ENCODE assay signal across 8 cellular contexts in genomic region chr12:6199531-6200265, GRCh38. TPM values are rescaled to one million over a fixed set of nuclear protein-coding genes. Genes with fewer than 3 reads are reported as not detected.
DNase-seq lines count a peak whose midpoint lies in the region; ATAC-seq and TF ChIP-seq lines count a peak whose summit lies in the region.

No MANE protein-coding gene starts in this region.

- intact Hi-C loops in CD14-positive monocyte (cut with micrococcal nuclease) = loop anchor here in 1 of 2 donors (10.0 kb wide), 1 partner anchor 125 kb away; no protein-coding TSS in a partner anchor
- intact Hi-C loops in aorta (cut with DNase I) = loop anchor here (1.0 to 5.0 kb wide), 5 partner anchors 25 to 137 kb away; no protein-coding TSS in a partner anchor

- H3K27ac Mint-ChIP-seq in CD14-positive monocyte = peak overlapping the region in 6 of 7 donors; percentile 65 to 90 (median 80)

- TF ChIP-seq CTCF in CD14-positive monocyte (IDR thresholded peaks at IDR 0.05) (no peak), choroid plexus epithelial cell (conservative IDR thresholded peaks at IDR 0.05; ENCODE audit: low read depth, low read length) (no peak)

- H3K4me1 ChIP-seq in mesendoderm (ENCODE audit: control insufficient read depth, low read depth, low read length) (peaks cover 6% of the 10 kb centered on the region), aorta (ENCODE audit: control insufficient read depth in 1 of 2, insufficient read depth in 2 of 2, low read length in 2 of 2) (peaks cover 0 to 2% of the 10 kb centered on the region in 2 donors)

- H3K18ac ChIP-seq in mesendoderm (ENCODE audit: low read length) = peak overlapping the region; percentile 29

- H4K5ac ChIP-seq in mesendoderm (ENCODE audit: low read length) = no peak overlapping the region

- H3K4me1 Mint-ChIP-seq in CD14-positive monocyte = peaks cover 50% of the 10 kb centered on the region

- peak overlapping the region; percentile 83 for H3K4ac ChIP-seq in mesendoderm (ENCODE audit: low read depth, low read length)

- H3K4me3 Mint-ChIP-seq in CD14-positive monocyte = peak overlapping the region; percentile 72 to 86

- H3K23ac ChIP-seq in mesendoderm (ENCODE audit: low read length) = no peak overlapping the region

- H3K36me3 ChIP-seq in mesendoderm (ENCODE audit: control insufficient read depth, insufficient read depth, low read length) = no peaks in the 10 kb centered on the region
- H3K36me3 ChIP-seq in aorta (ENCODE audit: control insufficient read depth in 1 of 2, insufficient read depth in 2 of 2, low read length in 1 of 2) = no peaks in the 10 kb centered on the region

- peak; percentile 4 for ATAC-seq in aorta (ENCODE audit: low FRiP score)

- peak overlapping the region; percentile 79 for H3K9ac ChIP-seq in mesendoderm (ENCODE audit: low read length)

- H3K36me3 Mint-ChIP-seq in CD14-positive monocyte = peaks cover 0 to 33% of the 10 kb centered on the region in 2 donors

- peak overlapping the region; percentile 86 for H3K27ac ChIP-seq in mesendoderm (ENCODE audit: low read depth, low read length)
- peak overlapping the region; percentile 31 to 91 for H3K27ac ChIP-seq in aorta (ENCODE audit: low read depth in 1 of 2, low read length in 2 of 2)

- H2BK120ac ChIP-seq in mesendoderm (ENCODE audit: low read depth, low read length) = peak overlapping the region; percentile 33

- H3K27me3 ChIP-seq in mesendoderm (ENCODE audit: insufficient read depth, low read length, poor library complexity) (no peaks in the 10 kb centered on the region), aorta (ENCODE audit: control insufficient read depth in 1 of 2, insufficient read depth in 2 of 2, low read length in 1 of 2) (no peaks in the 10 kb centered on the region)

- peak overlapping the region; percentile 40 for H2BK5ac ChIP-seq in mesendoderm (ENCODE audit: low read length)

- no CpG with 5 or more reads among the region's 44 CpGs for WGBS in mesendoderm (ENCODE audit: extremely low coverage, insufficient coverage, low lambda C conversion rate)
- WGBS in aorta, 2 donors = 1 to 2% methylated on average over 32 to 44 of the region's 44 CpGs

- peaks cover 0 to 11% (median 4%) of the 10 kb centered on the region in 7 donors for H3K9me3 Mint-ChIP-seq in CD14-positive monocyte

- peak overlapping the region; percentile 65 for H3K4me3 ChIP-seq in choroid plexus epithelial cell (ENCODE audit: low read depth, low read length)
- peak overlapping the region; percentile 37 for H3K4me3 ChIP-seq in mesendoderm (ENCODE audit: low read length)
- peak overlapping the region; percentile 21 to 38 for H3K4me3 ChIP-seq in aorta (ENCODE audit: low read length in 2 of 2)

- no peak for DNase-seq in CD14-positive monocyte (ENCODE audit: low spot score)
- peak; percentile 99 for DNase-seq in NCI-H2171 treated with DMSO at 0.1 percent for 48 hours (lab: John Stamatoyannopoulos, UW)
- peak; percentile 53 for DNase-seq in choroid plexus epithelial cell (ENCODE audit: low read depth)
- peak; percentile 92 for DNase-seq in mesendoderm
- DNase-seq in aorta = peak in 1 of 2 donors; percentile 78
- DNase-seq in NCI-H1417 treated with DMSO at 0.1 percent for 48 hours (lab: John Stamatoyannopoulos, UW) = no peak
- DNase-seq in stimulated activated CD4-positive, alpha-beta T cell treated with anti-CD3 and anti-CD28 coated beads, Interleukin-1b, Interleukin-23, amount 100 ng/mL, for 48 hours = no peak
- no peak for DNase-seq in activated CD4-positive, alpha-beta T cell treated with anti-CD3 and anti-CD28 coated beads, Interleukin-2, amount 50 U/mL, for 1 hour

- no peak overlapping the region for H4K8ac ChIP-seq in mesendoderm (ENCODE audit: low read depth, low read length)

- peaks cover 6% of the 10 kb centered on the region for H3K79me1 ChIP-seq in mesendoderm (ENCODE audit: low read length)

- no peaks in the 10 kb centered on the region for H3K9me3 ChIP-seq in aorta (ENCODE audit: control insufficient read depth, low read length)

- peaks cover 15% of the 10 kb centered on the region for H3K79me2 ChIP-seq in mesendoderm (ENCODE audit: control insufficient read depth, insufficient read depth, low read length)

- H3K4me2 ChIP-seq in mesendoderm (ENCODE audit: low read length) = peak overlapping the region; percentile 6

- H3K27me3 Mint-ChIP-seq in CD14-positive monocyte (ENCODE audit: low read depth in 3 of 3) = peaks cover 53 to 64% (median 59%) of the 10 kb centered on the region in 3 donors

- H2AK5ac ChIP-seq in mesendoderm (ENCODE audit: low read length) = no peak overlapping the region

- H3K56ac ChIP-seq in mesendoderm (ENCODE audit: low read length) = peak overlapping the region; percentile 91

- no peak overlapping the region for H2BK15ac ChIP-seq in mesendoderm (replicated peaks; ENCODE audit: low read depth)

RNA-seq across cellular contexts. Expression of gene CD9, which starts 0.5 kb away (rescaled TPM):
- polyA plus RNA-seq in CD14-positive monocyte (100 to 1,000 TPM in 1 of 2 donors, 1 to 10 TPM in 1; 7.7 to 323 TPM), aorta (100 to 1,000 TPM; 267 to 506 TPM)
- polyA plus RNA-seq in mesendoderm (2013, experiment 1 of 2) = 228 TPM
- 229 TPM for polyA plus RNA-seq in mesendoderm (2013, experiment 2 of 2)
- 100 to 1,000 TPM; 285 to 303 TPM for total RNA-seq in aorta

Comparison
In these comparisons a context has a peak if more than half of its experiments do, and no peak if none do; other contexts are left out.
1. DNase-seq: peak in NCI-H2171 treated with DMSO at 0.1 percent for 48 hours (single experiment), choroid plexus epithelial cell (single experiment) and mesendoderm (single experiment); none in CD14-positive monocyte (single experiment), NCI-H1417 treated with DMSO at 0.1 percent for 48 hours (single experiment), stimulated activated CD4-positive, alpha-beta T cell treated with anti-CD3 and anti-CD28 coated beads, Interleukin-1b, Interleukin-23, amount 100 ng/mL, for 48 hours (single experiment) and activated CD4-positive, alpha-beta T cell treated with anti-CD3 and anti-CD28 coated beads, Interleukin-2, amount 50 U/mL, for 1 hour (single experiment).
2. Peak in every context shown above with its lines, with median percentiles within 50 percentile points of each other: H3K4me3 ChIP-seq.